In the genomic region with DNA sequence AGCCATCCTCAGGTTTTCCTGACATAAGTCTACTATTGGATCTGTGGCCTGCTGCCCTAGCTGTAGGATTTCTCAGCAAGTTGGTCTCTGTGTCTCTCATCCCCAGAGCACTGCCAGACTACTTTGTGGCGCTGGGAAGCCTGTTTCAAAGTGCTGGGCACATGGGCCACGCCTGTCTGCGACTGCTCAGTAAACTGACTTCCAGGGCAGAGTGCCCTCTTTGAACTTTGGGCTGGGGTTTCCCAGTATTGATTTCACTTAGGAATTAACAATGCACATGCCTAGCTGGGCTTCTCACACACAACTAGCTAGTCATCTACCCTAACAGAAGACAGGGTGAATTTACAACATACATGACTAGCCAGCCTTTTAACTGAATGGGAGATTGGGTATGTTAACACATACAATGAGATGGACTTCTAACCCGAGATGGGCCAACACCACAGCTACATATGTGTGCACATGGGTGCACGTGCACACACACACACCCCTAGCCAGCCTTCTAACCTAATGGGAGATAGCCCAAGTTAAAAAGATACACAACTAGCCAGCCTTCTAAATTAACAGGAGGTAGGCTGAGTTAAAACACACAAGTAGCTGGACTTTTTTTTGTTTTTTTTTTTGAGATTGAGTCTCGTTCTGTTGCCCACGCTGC, we compare ENCODE assay signal across 1 cellular context.
TF ChIP-seq lines count a peak whose summit lies in the region.

No MANE protein-coding gene starts in this region.

TF ChIP-seq in HepG2, 621 proteins besides CTCF, POLR2A, EP300 and RAD21 (continued from another document):
- TF ChIP-seq, protein P1, sequence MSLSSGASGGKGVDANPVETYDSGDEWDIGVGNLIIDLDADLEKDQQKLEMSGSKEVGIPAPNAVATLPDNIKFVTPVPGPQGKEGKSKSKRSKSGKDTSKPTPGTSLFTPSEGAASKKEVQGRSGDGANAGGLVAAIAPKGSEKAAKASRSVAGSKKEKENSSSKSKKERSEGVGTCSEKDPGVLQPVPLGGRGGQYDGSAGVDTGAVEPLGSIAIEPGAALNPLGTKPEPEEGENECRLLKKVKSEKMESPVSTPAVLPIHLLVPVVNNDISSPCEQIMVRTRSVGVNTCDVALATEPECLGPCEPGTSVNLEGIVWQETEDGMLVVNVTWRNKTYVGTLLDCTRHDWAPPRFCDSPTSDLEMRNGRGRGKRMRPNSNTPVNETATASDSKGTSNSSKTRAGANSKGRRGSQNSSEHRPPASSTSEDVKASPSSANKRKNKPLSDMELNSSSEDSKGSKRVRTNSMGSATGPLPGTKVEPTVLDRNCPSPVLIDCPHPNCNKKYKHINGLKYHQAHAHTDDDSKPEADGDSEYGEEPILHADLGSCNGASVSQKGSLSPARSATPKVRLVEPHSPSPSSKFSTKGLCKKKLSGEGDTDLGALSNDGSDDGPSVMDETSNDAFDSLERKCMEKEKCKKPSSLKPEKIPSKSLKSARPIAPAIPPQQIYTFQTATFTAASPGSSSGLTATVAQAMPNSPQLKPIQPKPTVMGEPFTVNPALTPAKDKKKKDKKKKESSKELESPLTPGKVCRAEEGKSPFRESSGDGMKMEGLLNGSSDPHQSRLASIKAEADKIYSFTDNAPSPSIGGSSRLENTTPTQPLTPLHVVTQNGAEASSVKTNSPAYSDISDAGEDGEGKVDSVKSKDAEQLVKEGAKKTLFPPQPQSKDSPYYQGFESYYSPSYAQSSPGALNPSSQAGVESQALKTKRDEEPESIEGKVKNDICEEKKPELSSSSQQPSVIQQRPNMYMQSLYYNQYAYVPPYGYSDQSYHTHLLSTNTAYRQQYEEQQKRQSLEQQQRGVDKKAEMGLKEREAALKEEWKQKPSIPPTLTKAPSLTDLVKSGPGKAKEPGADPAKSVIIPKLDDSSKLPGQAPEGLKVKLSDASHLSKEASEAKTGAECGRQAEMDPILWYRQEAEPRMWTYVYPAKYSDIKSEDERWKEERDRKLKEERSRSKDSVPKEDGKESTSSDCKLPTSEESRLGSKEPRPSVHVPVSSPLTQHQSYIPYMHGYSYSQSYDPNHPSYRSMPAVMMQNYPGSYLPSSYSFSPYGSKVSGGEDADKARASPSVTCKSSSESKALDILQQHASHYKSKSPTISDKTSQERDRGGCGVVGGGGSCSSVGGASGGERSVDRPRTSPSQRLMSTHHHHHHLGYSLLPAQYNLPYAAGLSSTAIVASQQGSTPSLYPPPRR (CRISPR knock-in tag; IDR thresholded peaks at IDR 0.05; ENCODE audit: borderline replicate concordance), result 0 out of 2 replicates have a peak, but pooled peaks have one; percentile 26
- TF ChIP-seq NONO (IDR thresholded peaks at IDR 0.05), result no peak
- 0 out of 2 replicates have a peak, but pooled peaks have one; percentile 27 for TF ChIP-seq NONO (CRISPR knock-in tag; conservative IDR thresholded peaks at IDR 0.05)
- no peak for TF ChIP-seq ZNF792 (CRISPR knock-in tag; IDR thresholded peaks at IDR 0.05)
- TF ChIP-seq, protein P2, sequence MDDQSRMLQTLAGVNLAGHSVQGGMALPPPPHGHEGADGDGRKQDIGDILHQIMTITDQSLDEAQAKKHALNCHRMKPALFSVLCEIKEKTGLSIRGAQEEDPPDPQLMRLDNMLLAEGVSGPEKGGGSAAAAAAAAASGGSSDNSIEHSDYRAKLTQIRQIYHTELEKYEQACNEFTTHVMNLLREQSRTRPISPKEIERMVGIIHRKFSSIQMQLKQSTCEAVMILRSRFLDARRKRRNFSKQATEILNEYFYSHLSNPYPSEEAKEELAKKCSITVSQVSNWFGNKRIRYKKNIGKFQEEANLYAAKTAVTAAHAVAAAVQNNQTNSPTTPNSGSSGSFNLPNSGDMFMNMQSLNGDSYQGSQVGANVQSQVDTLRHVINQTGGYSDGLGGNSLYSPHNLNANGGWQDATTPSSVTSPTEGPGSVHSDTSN (CRISPR knock-in tag; IDR thresholded peaks at IDR 0.05; ENCODE audit: borderline replicate concordance), result no peak
- no peak for TF ChIP-seq FOXP1 (IDR thresholded peaks at IDR 0.05)
- TF ChIP-seq FOXP1 (CRISPR knock-in tag; IDR thresholded peaks at IDR 0.05), result peak; percentile 27; the same call in 1 of the 2 replicates
- 0 out of 2 replicates have a peak, but pooled peaks have one; percentile 40 for TF ChIP-seq ZNF616 (CRISPR knock-in tag; IDR thresholded peaks at IDR 0.05; ENCODE audit: low read depth)
- TF ChIP-seq SKI (IDR thresholded peaks at IDR 0.05; ENCODE audit: partially characterized antibody), result peak; percentile 59
- TF ChIP-seq, protein P3, sequence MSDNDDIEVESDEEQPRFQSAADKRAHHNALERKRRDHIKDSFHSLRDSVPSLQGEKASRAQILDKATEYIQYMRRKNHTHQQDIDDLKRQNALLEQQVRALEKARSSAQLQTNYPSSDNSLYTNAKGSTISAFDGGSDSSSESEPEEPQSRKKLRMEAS (IDR thresholded peaks at IDR 0.05), result peak; percentile 65
- TF ChIP-seq ESRRA (CRISPR knock-in tag; IDR thresholded peaks at IDR 0.05; ENCODE audit: low read depth), result 0 out of 2 replicates have a peak, but pooled peaks have one; percentile 51
- TF ChIP-seq ONECUT2 (CRISPR knock-in tag; IDR thresholded peaks at IDR 0.05), result peak; percentile 89
- TF ChIP-seq, protein P4, sequence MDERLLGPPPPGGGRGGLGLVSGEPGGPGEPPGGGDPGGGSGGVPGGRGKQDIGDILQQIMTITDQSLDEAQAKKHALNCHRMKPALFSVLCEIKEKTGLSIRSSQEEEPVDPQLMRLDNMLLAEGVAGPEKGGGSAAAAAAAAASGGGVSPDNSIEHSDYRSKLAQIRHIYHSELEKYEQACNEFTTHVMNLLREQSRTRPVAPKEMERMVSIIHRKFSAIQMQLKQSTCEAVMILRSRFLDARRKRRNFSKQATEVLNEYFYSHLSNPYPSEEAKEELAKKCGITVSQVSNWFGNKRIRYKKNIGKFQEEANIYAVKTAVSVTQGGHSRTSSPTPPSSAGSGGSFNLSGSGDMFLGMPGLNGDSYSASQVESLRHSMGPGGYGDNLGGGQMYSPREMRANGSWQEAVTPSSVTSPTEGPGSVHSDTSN (CRISPR knock-in tag; IDR thresholded peaks at IDR 0.05), result no peak
- TF ChIP-seq, protein P5, sequence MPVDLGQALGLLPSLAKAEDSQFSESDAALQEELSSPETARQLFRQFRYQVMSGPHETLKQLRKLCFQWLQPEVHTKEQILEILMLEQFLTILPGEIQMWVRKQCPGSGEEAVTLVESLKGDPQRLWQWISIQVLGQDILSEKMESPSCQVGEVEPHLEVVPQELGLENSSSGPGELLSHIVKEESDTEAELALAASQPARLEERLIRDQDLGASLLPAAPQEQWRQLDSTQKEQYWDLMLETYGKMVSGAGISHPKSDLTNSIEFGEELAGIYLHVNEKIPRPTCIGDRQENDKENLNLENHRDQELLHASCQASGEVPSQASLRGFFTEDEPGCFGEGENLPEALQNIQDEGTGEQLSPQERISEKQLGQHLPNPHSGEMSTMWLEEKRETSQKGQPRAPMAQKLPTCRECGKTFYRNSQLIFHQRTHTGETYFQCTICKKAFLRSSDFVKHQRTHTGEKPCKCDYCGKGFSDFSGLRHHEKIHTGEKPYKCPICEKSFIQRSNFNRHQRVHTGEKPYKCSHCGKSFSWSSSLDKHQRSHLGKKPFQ (CRISPR knock-in tag; IDR thresholded peaks at IDR 0.05; ENCODE audit: insufficient replicate concordance), result peak; percentile 83
- TF ChIP-seq ZC3H4 (CRISPR knock-in tag; IDR thresholded peaks at IDR 0.05; ENCODE audit: borderline replicate concordance), result no peak
- TF ChIP-seq ZFP82 (CRISPR knock-in tag; IDR thresholded peaks at IDR 0.05; ENCODE audit: borderline replicate concordance), result no peak
- peak; percentile 70 for TF ChIP-seq HOXA3 (CRISPR knock-in tag; IDR thresholded peaks at IDR 0.05)
- peak in 1 of 2 experiments; percentile 58; a peak in 1 of 4 replicates for TF ChIP-seq NR2F1 (CRISPR knock-in tag; IDR thresholded peaks at IDR 0.05)
- TF ChIP-seq MEF2D (CRISPR knock-in tag; IDR thresholded peaks at IDR 0.05), result 0 out of 2 replicates have a peak, but pooled peaks have one; percentile 32
- TF ChIP-seq, protein P6, sequence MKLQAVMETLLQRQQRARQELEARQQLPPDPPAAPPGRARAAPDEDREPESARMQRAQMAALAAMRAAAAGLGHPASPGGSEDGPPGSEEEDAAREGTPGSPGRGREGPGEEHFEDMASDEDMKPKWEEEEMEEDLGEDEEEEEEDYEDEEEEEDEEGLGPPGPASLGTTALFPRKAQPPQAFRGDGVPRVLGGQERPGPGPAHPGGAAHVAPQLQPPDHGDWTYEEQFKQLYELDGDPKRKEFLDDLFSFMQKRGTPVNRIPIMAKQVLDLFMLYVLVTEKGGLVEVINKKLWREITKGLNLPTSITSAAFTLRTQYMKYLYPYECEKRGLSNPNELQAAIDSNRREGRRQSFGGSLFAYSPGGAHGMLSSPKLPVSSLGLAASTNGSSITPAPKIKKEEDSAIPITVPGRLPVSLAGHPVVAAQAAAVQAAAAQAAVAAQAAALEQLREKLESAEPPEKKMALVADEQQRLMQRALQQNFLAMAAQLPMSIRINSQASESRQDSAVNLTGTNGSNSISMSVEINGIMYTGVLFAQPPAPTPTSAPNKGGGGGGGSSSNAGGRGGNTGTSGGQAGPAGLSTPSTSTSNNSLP (IDR thresholded peaks at IDR 0.05; ENCODE audit: low read depth, low read length), result 0 out of 2 replicates have a peak, but pooled peaks have one; percentile 13
- TF ChIP-seq ZSCAN9 (CRISPR knock-in tag; IDR thresholded peaks at IDR 0.05; ENCODE audit: borderline replicate concordance), result no peak
- TF ChIP-seq REPIN1 (CRISPR knock-in tag; IDR thresholded peaks at IDR 0.05; ENCODE audit: borderline replicate concordance, low read depth), result peak; percentile 35; the same call in 1 of the 2 replicates
- TF ChIP-seq ZNF205 (CRISPR knock-in tag; IDR thresholded peaks at IDR 0.05), result 0 out of 2 replicates have a peak, but pooled peaks have one; percentile 34
- TF ChIP-seq MTF1 (CRISPR knock-in tag; IDR thresholded peaks at IDR 0.05), result no peak
- peak; percentile 73 for TF ChIP-seq SALL1 (CRISPR knock-in tag; IDR thresholded peaks at IDR 0.05)
